Comparison of ENCODE assay signal across 10 cellular contexts in genomic region chr12:102197789-102198188, GRCh38. TPM values are rescaled to one million over a fixed set of nuclear protein-coding genes. Genes with fewer than 3 reads are reported as not detected.
DNase-seq lines count a peak whose midpoint lies in the region; ATAC-seq lines count a peak whose summit lies in the region.
"Had no signal": no experiment of that assay in that cellular context is flagged by ENCODE, and none has a peak within 500 bp of the region (broad histone marks: within the 10 kb centered on the region; RNA-seq: fewer than 3 reads in every experiment).

Gene PMCH, minus strand, starts transcription at chr12:102197833. Its CDS starts 63 bp downstream, at chr12:102197770.

- CTCF ChIA-PET in activated CD8-positive, alpha-beta memory T cell treated with anti-CD3 and anti-CD28 coated beads, Interleukin-2, amount 10 ng/mL, durations not matched to agents 7 days and 5 days (lab: Charles Lee) = no interaction called here

- H3K4me1 Mint-ChIP-seq in activated CD8-positive, alpha-beta memory T cell treated with anti-CD3 and anti-CD28 coated beads, Interleukin-2, amount 10 ng/mL, durations not matched to agents 7 days and 5 days = peaks cover 12% of the 10 kb centered on the region
- no peaks in the 10 kb centered on the region for H3K4me1 Mint-ChIP-seq in activated T-helper 17 cell treated with anti-CD3 and anti-CD28 coated beads, Interleukin-2, amount 50 U/mL, for 72 hours
- H3K4me1 Mint-ChIP-seq in stimulated activated memory B cell treated with anti-CD40 and anti-IgM and Interleukin-4, amounts not matched to agents 10 μg/mL and 1 μg/mL and 100 μg/mL, for 72 hours = no peaks in the 10 kb centered on the region

- H3K27ac Mint-ChIP-seq in activated CD8-positive, alpha-beta memory T cell treated with anti-CD3 and anti-CD28 coated beads, Interleukin-2, amount 10 ng/mL, durations not matched to agents 7 days and 5 days = peak within 1 kb of the TSS; percentile 52
- peak within 1 kb of the TSS; percentile 27 for H3K27ac Mint-ChIP-seq in activated T-helper 17 cell treated with anti-CD3 and anti-CD28 coated beads, Interleukin-2, amount 50 U/mL, for 72 hours
- H3K27ac Mint-ChIP-seq in stimulated activated memory B cell treated with anti-CD40 and anti-IgM and Interleukin-4, amounts not matched to agents 10 μg/mL and 1 μg/mL and 100 μg/mL, for 72 hours = no peak within 1 kb of the TSS

- H3K4me3 Mint-ChIP-seq in activated CD8-positive, alpha-beta memory T cell treated with anti-CD3 and anti-CD28 coated beads, Interleukin-2, amount 10 ng/mL, durations not matched to agents 7 days and 5 days = no peak within 1 kb of the TSS
- H3K4me3 Mint-ChIP-seq in activated T-helper 17 cell treated with anti-CD3 and anti-CD28 coated beads, Interleukin-2, amount 50 U/mL, for 72 hours = no peak within 1 kb of the TSS
- no peak within 1 kb of the TSS for H3K4me3 Mint-ChIP-seq in stimulated activated memory B cell treated with anti-CD40 and anti-IgM and Interleukin-4, amounts not matched to agents 10 μg/mL and 1 μg/mL and 100 μg/mL, for 72 hours

- DNase-seq in activated CD8-positive, alpha-beta memory T cell treated with anti-CD3 and anti-CD28 coated beads, Interleukin-2, amount 10 ng/mL, durations not matched to agents 7 days and 5 days = no peak
- DNase-seq in activated CD8-positive, alpha-beta memory T cell treated with anti-CD3 and anti-CD28 coated beads, Interleukin-2, amount 50 U/mL, for 48 hours = no peak
- DNase-seq in posterior cingulate gyrus = no peak
- DNase-seq in DMS 273 (lab: John Stamatoyannopoulos, UW; ENCODE audit: unreplicated experiment) = no peak
- no peak for DNase-seq in NCI-H146 treated with DMSO at 0.1 percent for 48 hours (lab: John Stamatoyannopoulos, UW; ENCODE audit: unreplicated experiment)
- DNase-seq: dorsolateral prefrontal cortex, mucosa of descending colon had no signal

- intact Hi-C loops in posterior cingulate gyrus (cut with DNase I) = no loop called here

- peaks cover 25% of the 10 kb centered on the region for H3K36me3 Mint-ChIP-seq in activated CD8-positive, alpha-beta memory T cell treated with anti-CD3 and anti-CD28 coated beads, Interleukin-2, amount 10 ng/mL, durations not matched to agents 7 days and 5 days
- no peaks in the 10 kb centered on the region for H3K36me3 Mint-ChIP-seq in activated T-helper 17 cell treated with anti-CD3 and anti-CD28 coated beads, Interleukin-2, amount 50 U/mL, for 72 hours (ENCODE audit: low read depth)
- H3K36me3 Mint-ChIP-seq in stimulated activated memory B cell treated with anti-CD40 and anti-IgM and Interleukin-4, amounts not matched to agents 10 μg/mL and 1 μg/mL and 100 μg/mL, for 72 hours = no peaks in the 10 kb centered on the region

- no peaks in the 10 kb centered on the region for H3K27me3 Mint-ChIP-seq in activated CD8-positive, alpha-beta memory T cell treated with anti-CD3 and anti-CD28 coated beads, Interleukin-2, amount 10 ng/mL, durations not matched to agents 7 days and 5 days
- H3K27me3 Mint-ChIP-seq in activated T-helper 17 cell treated with anti-CD3 and anti-CD28 coated beads, Interleukin-2, amount 50 U/mL, for 72 hours = no peaks in the 10 kb centered on the region
- no peaks in the 10 kb centered on the region for H3K27me3 Mint-ChIP-seq in stimulated activated memory B cell treated with anti-CD40 and anti-IgM and Interleukin-4, amounts not matched to agents 10 μg/mL and 1 μg/mL and 100 μg/mL, for 72 hours

- ATAC-seq in activated CD8-positive, alpha-beta memory T cell treated with anti-CD3 and anti-CD28 coated beads, Interleukin-2, amount 10 ng/mL, durations not matched to agents 7 days and 5 days = peak; percentile 98
- peak; percentile 90 for ATAC-seq in HG02884 (IDR thresholded peaks at IDR 0.05; ENCODE audit: unreplicated experiment)
- peak; percentile 99 for ATAC-seq in activated T-helper 17 cell treated with anti-CD3 and anti-CD28 coated beads, Interleukin-2, amount 50 U/mL, for 72 hours (replicated peaks)
- peak; percentile 66 for ATAC-seq in stimulated activated memory B cell treated with anti-CD40 and anti-IgM and Interleukin-4, amounts not matched to agents 10 μg/mL and 1 μg/mL and 100 μg/mL, for 72 hours
- ATAC-seq: mucosa of descending colon had no signal

- H3K9me3 Mint-ChIP-seq in activated CD8-positive, alpha-beta memory T cell treated with anti-CD3 and anti-CD28 coated beads, Interleukin-2, amount 10 ng/mL, durations not matched to agents 7 days and 5 days (ENCODE audit: low read depth) = no peaks in the 10 kb centered on the region
- H3K9me3 Mint-ChIP-seq in activated T-helper 17 cell treated with anti-CD3 and anti-CD28 coated beads, Interleukin-2, amount 50 U/mL, for 72 hours = no peaks in the 10 kb centered on the region
- no peaks in the 10 kb centered on the region for H3K9me3 Mint-ChIP-seq in stimulated activated memory B cell treated with anti-CD40 and anti-IgM and Interleukin-4, amounts not matched to agents 10 μg/mL and 1 μg/mL and 100 μg/mL, for 72 hours

RNA-seq across cellular contexts. Expression of gene PMCH, which starts in this region (rescaled TPM):
- total RNA-seq in activated CD8-positive, alpha-beta memory T cell treated with anti-CD3 and anti-CD28 coated beads, Interleukin-2, amount 10 ng/mL, durations not matched to agents 7 days and 5 days = 1 to 10 TPM in 1 of 2 experiments, under 1 TPM in 1; 0.53 to 9.6 TPM
- total RNA-seq in activated T-helper 17 cell treated with anti-CD3 and anti-CD28 coated beads, Interleukin-2, amount 50 U/mL, for 72 hours = under 1 TPM; 0.45 to 0.71 TPM
- total RNA-seq: dorsolateral prefrontal cortex, mucosa of descending colon had no signal

Comparison
In these comparisons a context has a peak if more than half of its experiments do, and no peak if none do; other contexts are left out.
1. Peak in ATAC-seq in activated T-helper 17 cell treated with anti-CD3 and anti-CD28 coated beads, Interleukin-2, amount 50 U/mL, for 72 hours; RNA of the gene not detected or under 1 TPM.